Comparison of ENCODE assay signal across 1 cellular context in genomic region chr4:95388911-95389310, GRCh38.
TF ChIP-seq lines count a peak whose summit lies in the region.

No MANE protein-coding gene starts in this region.

TF ChIP-seq in H1, 55 proteins besides CTCF, POLR2A, EP300 and RAD21:
- TF ChIP-seq CHD7 (IDR thresholded peaks at IDR 0.05; ENCODE audit: insufficient replicate concordance, low read length) (no peak), NANOG (IDR thresholded peaks at IDR 0.05; ENCODE audit: insufficient read depth, low read depth, low read length, poor library complexity, severe bottlenecking) (peak; percentile 29)
